8 cellular contexts compared by ENCODE assay signal in genomic region chr7:102713011-102713690, GRCh38. TPM values are rescaled to one million over a fixed set of nuclear protein-coding genes. Genes with fewer than 3 reads are reported as not detected.
DNase-seq lines count a peak whose midpoint lies in the region; ATAC-seq and TF ChIP-seq lines count a peak whose summit lies in the region.
"Not testable (repeated sequence)": the region's sequence is repeated elsewhere in the genome, so short reads cannot be mapped to it uniquely, and the experiment has no call there.

No MANE protein-coding gene starts in this region.

- ATAC-seq in GM18520 (IDR thresholded peaks at IDR 0.05; ENCODE audit: unreplicated experiment) (peak; percentile 38), GM21390 (IDR thresholded peaks at IDR 0.05; ENCODE audit: unreplicated experiment) (peak; percentile 76), HG02938 (IDR thresholded peaks at IDR 0.05; ENCODE audit: unreplicated experiment) (peak; percentile 53), HG03558 (IDR thresholded peaks at IDR 0.05; ENCODE audit: extremely low read depth, unreplicated experiment) (peak; percentile 36)

- H3K27ac ChIP-seq in ACC112 (ENCODE audit: low read depth, low read length) (peak overlapping the region; percentile 9; the same call in 1 of the 2 replicates), RWPE1 (peak overlapping the region; percentile 59; the same call in 1 of the 2 replicates)

- H3K27me3 ChIP-seq in ACC112 (ENCODE audit: insufficient read depth, low read length) = not testable (repeated sequence)

- not testable (repeated sequence) for H3K79me2 ChIP-seq in ACC112 (ENCODE audit: control insufficient read depth, insufficient read depth, low read length, unreplicated experiment)

- peaks cover 12% of the 10 kb centered on the region for H3K4me1 ChIP-seq in ACC112 (ENCODE audit: control insufficient read depth, insufficient read depth, low read length, unreplicated experiment)

- H3K4me1 Mint-ChIP-seq in activated T-helper 1 cell treated with anti-CD3 and anti-CD28 coated beads, Interleukin-12 subunit alpha, Interleukin-12 subunit beta, Interleukin-2, Interleukin-4 antibody, amounts not matched to agents 30 ng/mL and 10 ng/mL and 1 ng/mL, durations not matched to agents 14 hours and 24 hours and 36 hours (ENCODE audit: low read depth) = not testable (repeated sequence)

- DNase-seq in RWPE1 (ENCODE audit: low spot score) = not testable (repeated sequence)
- DNase-seq in activated T-helper 1 cell treated with anti-CD3 and anti-CD28 coated beads, Interleukin-12 subunit alpha, Interleukin-12 subunit beta, Interleukin-2, Interleukin-4 antibody, amounts not matched to agents 30 ng/mL and 10 ng/mL and 1 ng/mL, durations not matched to agents 14 hours and 24 hours and 36 hours (ENCODE audit: low spot score) = peak; percentile 11
- DNase-seq in fibroblast of the aortic adventitia (ENCODE audit: low read depth) = peak; percentile 38

- peak overlapping the region; percentile 22 for H2AFZ ChIP-seq in ACC112 (ENCODE audit: low read length, unreplicated experiment)

- H3K4me3 Mint-ChIP-seq in activated T-helper 1 cell treated with anti-CD3 and anti-CD28 coated beads, Interleukin-12 subunit alpha, Interleukin-12 subunit beta, Interleukin-2, Interleukin-4 antibody, amounts not matched to agents 30 ng/mL and 10 ng/mL and 1 ng/mL, durations not matched to agents 14 hours and 24 hours and 36 hours = peak overlapping the region; percentile 62

- peak overlapping the region; percentile 86 for H3K27ac Mint-ChIP-seq in activated T-helper 1 cell treated with anti-CD3 and anti-CD28 coated beads, Interleukin-12 subunit alpha, Interleukin-12 subunit beta, Interleukin-2, Interleukin-4 antibody, amounts not matched to agents 30 ng/mL and 10 ng/mL and 1 ng/mL, durations not matched to agents 14 hours and 24 hours and 36 hours

- CTCF ChIA-PET in RWPE1 (lab: Yijun Ruan, JAX) = not testable (repeated sequence)

- H3K4me3 ChIP-seq in ACC112 (ENCODE audit: low read depth, low read length); fibroblast of the aortic adventitia (ENCODE audit: low read depth, low read length): not testable (repeated sequence)

- intact Hi-C loops in activated T-helper 1 cell treated with anti-CD3 and anti-CD28 coated beads, Interleukin-12 subunit alpha, Interleukin-12 subunit beta, Interleukin-2, Interleukin-4 antibody, amounts not matched to agents 30 ng/mL and 10 ng/mL and 1 ng/mL, durations not matched to agents 14 hours and 24 hours and 36 hours (cut with micrococcal nuclease) = not testable (repeated sequence)

- POLR2A ChIA-PET in RWPE1 (lab: Yijun Ruan, JAX; ENCODE audit: low non-redundant PET) = not testable (repeated sequence)

- not testable (repeated sequence) for TF ChIP-seq CTCF in RWPE1 (conservative IDR thresholded peaks at IDR 0.05; ENCODE audit: low read depth); fibroblast of the aortic adventitia (IDR thresholded peaks at IDR 0.05; ENCODE audit: insufficient read depth, low read length)

- H3K36me3 ChIP-seq in ACC112 (ENCODE audit: insufficient read depth, low read length) = not testable (repeated sequence)

- H3K36me3 Mint-ChIP-seq in activated T-helper 1 cell treated with anti-CD3 and anti-CD28 coated beads, Interleukin-12 subunit alpha, Interleukin-12 subunit beta, Interleukin-2, Interleukin-4 antibody, amounts not matched to agents 30 ng/mL and 10 ng/mL and 1 ng/mL, durations not matched to agents 14 hours and 24 hours and 36 hours (ENCODE audit: low read depth) = not testable (repeated sequence)

- H3K9me3 Mint-ChIP-seq in activated T-helper 1 cell treated with anti-CD3 and anti-CD28 coated beads, Interleukin-12 subunit alpha, Interleukin-12 subunit beta, Interleukin-2, Interleukin-4 antibody, amounts not matched to agents 30 ng/mL and 10 ng/mL and 1 ng/mL, durations not matched to agents 14 hours and 24 hours and 36 hours = not testable (repeated sequence)

- not testable (repeated sequence) for H3K27me3 Mint-ChIP-seq in activated T-helper 1 cell treated with anti-CD3 and anti-CD28 coated beads, Interleukin-12 subunit alpha, Interleukin-12 subunit beta, Interleukin-2, Interleukin-4 antibody, amounts not matched to agents 30 ng/mL and 10 ng/mL and 1 ng/mL, durations not matched to agents 14 hours and 24 hours and 36 hours (ENCODE audit: insufficient read depth)

RNA-seq across cellular contexts. Expression of gene FAM185A, which starts 35.6 kb away (rescaled TPM):
- 9.1 and 10.7 TPM in 2 replicates for total RNA-seq in activated T-helper 1 cell treated with anti-CD3 and anti-CD28 coated beads, Interleukin-12 subunit alpha, Interleukin-12 subunit beta, Interleukin-2, Interleukin-4 antibody, amounts not matched to agents 30 ng/mL and 10 ng/mL and 1 ng/mL, durations not matched to agents 14 hours and 24 hours and 36 hours
- 8.4 and 35.3 TPM in 2 replicates for total RNA-seq in fibroblast of the aortic adventitia (ENCODE audit: low replicate concordance)

RNA-seq across cellular contexts. Expression of gene POLR2J2, which starts 41.7 kb away (rescaled TPM):
- total RNA-seq in activated T-helper 1 cell treated with anti-CD3 and anti-CD28 coated beads, Interleukin-12 subunit alpha, Interleukin-12 subunit beta, Interleukin-2, Interleukin-4 antibody, amounts not matched to agents 30 ng/mL and 10 ng/mL and 1 ng/mL, durations not matched to agents 14 hours and 24 hours and 36 hours = 19.5 and 21.5 TPM in 2 replicates
- total RNA-seq in fibroblast of the aortic adventitia (ENCODE audit: low replicate concordance) = 3.3 and 11.4 TPM in 2 replicates
